ENCODE assay signal across 1 cellular context in genomic region chrX:154547245-154548027, GRCh38.
TF ChIP-seq lines count a peak whose summit lies in the region.

TSS of gene IKBKG (plus strand) at chrX:154547620. CDS start at chrX:154552003, 4,383 bp downstream.

TF ChIP-seq in HCT116, 20 proteins besides CTCF, POLR2A, EP300 and RAD21 (continued from another document):
- peak; percentile 68 for TF ChIP-seq ZBTB33 (IDR thresholded peaks at IDR 0.05; ENCODE audit: extremely low read depth, insufficient replicate concordance, low read length)
- TF ChIP-seq ZFX (IDR thresholded peaks at IDR 0.05): peak; percentile 39
- TF ChIP-seq CEBPB (IDR thresholded peaks at IDR 0.05; ENCODE audit: low read depth): no peak
- no peak for TF ChIP-seq TCF7L2 (IDR thresholded peaks at IDR 0.05; ENCODE audit: borderline replicate concordance, extremely low read depth, insufficient read depth, insufficient read length)
- no peak for TF ChIP-seq EGR1 (IDR thresholded peaks at IDR 0.05; ENCODE audit: low read depth)
- TF ChIP-seq POLR2AphosphoS5 (IDR thresholded peaks at IDR 0.05; ENCODE audit: low read depth, low read length): peak; percentile 18; the same call in 1 of the 2 replicates
- TF ChIP-seq CBX3 (IDR thresholded peaks at IDR 0.05; ENCODE audit: low read depth): no peak
